ENCODE assay signal across 8 cellular contexts in genomic region chr11:68002575-68002942, GRCh38. TPM values are rescaled to one million over a fixed set of nuclear protein-coding genes. Genes with fewer than 3 reads are reported as not detected.
DNase-seq lines count a peak whose midpoint lies in the region; ATAC-seq, FAIRE-seq and TF ChIP-seq lines count a peak whose summit lies in the region.

No MANE protein-coding gene starts in this region.

- ATAC-seq in HG02759 (IDR thresholded peaks at IDR 0.05; ENCODE audit: unreplicated experiment) (peak; percentile 24), T-helper 17 cell (no peak), omental fat pad (ENCODE audit: low FRiP score) (no peak)

- H3K36me3 ChIP-seq in SK-N-SH (replicated peaks in 1 of 2; ENCODE audit: control insufficient read depth in 1 of 2, insufficient read depth in 2 of 2, low read length in 1 of 2) = no peaks in the 10 kb centered on the region

- in situ Hi-C loops in G401 (cut with HindIII; ENCODE audit: low sequenced_read_pairs) = no loop called here

- no peak for TF ChIP-seq POLR2A in H54 (IDR thresholded peaks at IDR 0.05; ENCODE audit: low read depth, low read length)

- CTCF ChIA-PET in SK-N-SH (lab: Yijun Ruan, JAX) = interaction anchor here (0.9 to 2.3 kb wide), 3 partner anchors 9 to 47 kb away, joined by 3 to 12 read pairs (median 4); no protein-coding TSS in a partner anchor

- no peak for TF ChIP-seq RAD21 in SK-N-SH (IDR thresholded peaks at IDR 0.05; ENCODE audit: low read length)

- no peak for FAIRE-seq in H54 (lab: Jason Lieb, UNC)

- H3K27me3 ChIP-seq in SK-N-SH (ENCODE audit: insufficient read depth) = no peaks in the 10 kb centered on the region

- POLR2A ChIA-PET in SK-N-SH (lab: Yijun Ruan, JAX) = no interaction called here

- DNase-seq in GM10266 (ENCODE audit: extremely low spot score) = peak; percentile 63
- DNase-seq in T-helper 17 cell = no peak
- no peak for DNase-seq in mesothelial cell of epicardium (ENCODE audit: low spot score in 2 of 2, unreplicated experiment in 2 of 2)
- no peak for DNase-seq in SK-N-SH
- DNase-seq in H54 (ENCODE audit: insufficient read length, low spot score) = no peak
- no peak for DNase-seq in G401 (ENCODE audit: low spot score)
- no peak for DNase-seq in omental fat pad (ENCODE audit: low spot score)

- no peaks in the 10 kb centered on the region for H3K9me3 ChIP-seq in T-helper 17 cell (ENCODE audit: control insufficient read depth, low read length, poor library complexity, severe bottlenecking)
- H3K9me3 ChIP-seq in SK-N-SH = no peaks in the 10 kb centered on the region

- H3K4me1 ChIP-seq in SK-N-SH (ENCODE audit: control insufficient read depth in 1 of 2, insufficient read depth in 2 of 2, low read depth in 1 of 2, low read length in 1 of 2) = peaks cover 0 to 13% of the 10 kb centered on the region in 2 experiments; a peak in 1 of 4 replicates

- H3F3A ChIP-seq in SK-N-SH (replicated peaks; ENCODE audit: insufficient read depth) = peaks cover 3% of the 10 kb centered on the region

- 73% methylated on average over 6 of the region's 9 CpGs for WGBS in SK-N-SH (ENCODE audit: low lambda C conversion rate)

- no peaks in the 10 kb centered on the region for H3K9me3 Mint-ChIP-seq in mesothelial cell of epicardium

- no peak overlapping the region for H3K27ac ChIP-seq in SK-N-SH (ENCODE audit: low read depth in 2 of 2, low read length in 1 of 2)

- H3K9ac ChIP-seq in SK-N-SH = no peak overlapping the region

- no peak overlapping the region for H2AFZ ChIP-seq in SK-N-SH (ENCODE audit: low read depth)

- H3K27ac Mint-ChIP-seq in T-helper 17 cell (peak overlapping the region; percentile 41), mesothelial cell of epicardium (peak overlapping the region; percentile 53)

- TF ChIP-seq CTCF in GM10266 (IDR thresholded peaks at IDR 0.05; ENCODE audit: control insufficient read depth, insufficient read depth, low read depth, missing control alignments) (no peak), mesothelial cell of epicardium (IDR thresholded peaks at IDR 0.05; ENCODE audit: unreplicated experiment) (no peak), SK-N-SH (IDR thresholded peaks at IDR 0.05) (no peak), omental fat pad (IDR thresholded peaks at IDR 0.05) (no peak)

- no peaks in the 10 kb centered on the region for H4K20me1 ChIP-seq in SK-N-SH (ENCODE audit: insufficient read depth)

- peak overlapping the region; percentile 75 for H3K4me3 Mint-ChIP-seq in T-helper 17 cell
- H3K4me3 Mint-ChIP-seq in mesothelial cell of epicardium = peak overlapping the region; percentile 70

- H3K27me3 Mint-ChIP-seq in T-helper 17 cell (no peaks in the 10 kb centered on the region), mesothelial cell of epicardium (ENCODE audit: low read depth) (peaks cover 9% of the 10 kb centered on the region)

- no peaks in the 10 kb centered on the region for H3K79me2 ChIP-seq in SK-N-SH (ENCODE audit: insufficient read depth)

- H3K4me1 Mint-ChIP-seq in T-helper 17 cell = peaks cover 16% of the 10 kb centered on the region
- peaks cover 15% of the 10 kb centered on the region for H3K4me1 Mint-ChIP-seq in mesothelial cell of epicardium

- no peak overlapping the region for H3K4me3 ChIP-seq in SK-N-SH (ENCODE audit: low read depth in 2 of 2, low read length in 1 of 2)

- no peaks in the 10 kb centered on the region for H3K36me3 Mint-ChIP-seq in T-helper 17 cell (ENCODE audit: low read depth)
- H3K36me3 Mint-ChIP-seq in mesothelial cell of epicardium = no peaks in the 10 kb centered on the region

- H3K4me2 ChIP-seq in SK-N-SH = no peak overlapping the region

- no peaks in the 10 kb centered on the region for H3K9me2 ChIP-seq in SK-N-SH

- no peak for TF ChIP-seq EP300 in SK-N-SH (IDR thresholded peaks at IDR 0.05; ENCODE audit: borderline replicate concordance in 1 of 2, low read depth in 1 of 2, low read length in 1 of 2)

TF ChIP-seq in SK-N-SH, 30 proteins besides CTCF, POLR2A, EP300 and RAD21:
- TF ChIP-seq PBX3 (IDR thresholded peaks at IDR 0.05) (no peak), IRF3 (IDR thresholded peaks at IDR 0.05; ENCODE audit: low read depth, low read length) (no peak), JUND (IDR thresholded peaks at IDR 0.05) (no peak), USF1 (IDR thresholded peaks at IDR 0.05; ENCODE audit: borderline replicate concordance, low read depth) (no peak), FOXJ3 (CRISPR knock-in tag; IDR thresholded peaks at IDR 0.05) (no peak), NRF1 (IDR thresholded peaks at IDR 0.05; ENCODE audit: low read depth, low read length) (no peak), TCF12 (IDR thresholded peaks at IDR 0.05) (no peak), NFIC (IDR thresholded peaks at IDR 0.05; ENCODE audit: borderline replicate concordance) (no peak), RXRA (IDR thresholded peaks at IDR 0.05; ENCODE audit: borderline replicate concordance, low read depth) (no peak), SIN3A (IDR thresholded peaks at IDR 0.05; ENCODE audit: borderline replicate concordance, low read depth, low read length) (no peak), TEAD4 (IDR thresholded peaks at IDR 0.05; ENCODE audit: borderline replicate concordance, insufficient read depth) (no peak)

RNA-seq across cellular contexts. Expression of gene UNC93B1, which starts 1.3 kb away (rescaled TPM):
- 10 to 100 TPM; 24.7 to 27.2 TPM for total RNA-seq in T-helper 17 cell
- total RNA-seq in mesothelial cell of epicardium = 19.0 to 23.7 TPM (median 20.4 TPM) in 3 replicates
- polyA plus RNA-seq in SK-N-SH (2012; rRNA removed) = 28.9 and 30.9 TPM in 2 replicates
- 9.1 and 18.1 TPM in 2 replicates for polyA plus RNA-seq in SK-N-SH (2012; cell fraction: cytosol; rRNA removed)
- polyA plus RNA-seq in SK-N-SH (2012; cell fraction: nucleus; rRNA removed) = 85.6 and 104 TPM in 2 replicates
- 17.8 and 34.7 TPM in 2 replicates for total RNA-seq in G401 (2014; rRNA removed; shearing (Covaris generic))
- 10 to 100 TPM; 33.5 to 63.8 (median 51.4) TPM for total RNA-seq in omental fat pad

RNA-seq across cellular contexts. Expression of gene ALDH3B1, which starts 7.6 kb away (rescaled TPM):
- 1 to 10 TPM; 1.1 TPM for total RNA-seq in T-helper 17 cell
- 1.4 to 1.8 TPM (median 1.7 TPM) in 3 replicates for total RNA-seq in mesothelial cell of epicardium
- 14.9 and 15.9 TPM in 2 replicates for polyA plus RNA-seq in SK-N-SH (2012; rRNA removed)
- polyA plus RNA-seq in SK-N-SH (2012; cell fraction: cytosol; rRNA removed) = 6.7 and 10.3 TPM in 2 replicates
- 20.7 and 23.3 TPM in 2 replicates for polyA plus RNA-seq in SK-N-SH (2012; cell fraction: nucleus; rRNA removed)
- 1.2 and 2.1 TPM in 2 replicates for total RNA-seq in G401 (2014; rRNA removed; shearing (Covaris generic))
- total RNA-seq in omental fat pad = 10 to 100 TPM; 20.5 to 90.8 (median 30.9) TPM

RNA-seq across cellular contexts. Expression of gene NDUFS8, which starts 27.9 kb away (rescaled TPM):
- total RNA-seq in T-helper 17 cell = 10 to 100 TPM; 59.5 to 64.2 TPM
- total RNA-seq in mesothelial cell of epicardium = 125 to 140 TPM (median 132 TPM) in 3 replicates
- 87.2 and 123 TPM in 2 replicates for polyA plus RNA-seq in SK-N-SH (2012; rRNA removed)
- 58.2 and 80.4 TPM in 2 replicates for polyA plus RNA-seq in SK-N-SH (2012; cell fraction: cytosol; rRNA removed)
- polyA plus RNA-seq in SK-N-SH (2012; cell fraction: nucleus; rRNA removed) = 123 and 172 TPM in 2 replicates
- 177 and 212 TPM in 2 replicates for total RNA-seq in G401 (2014; rRNA removed; shearing (Covaris generic))
- total RNA-seq in omental fat pad = 100 to 1,000 TPM in 3 of 4 donors, 10 to 100 TPM in 1; 91.1 to 155 (median 128) TPM

RNA-seq across cellular contexts. Expression of gene TCIRG1, which starts 36.3 kb away (rescaled TPM):
- 100 to 1,000 TPM; 187 to 207 TPM for total RNA-seq in T-helper 17 cell
- 60.0 to 63.4 TPM (median 60.5 TPM) in 3 replicates for total RNA-seq in mesothelial cell of epicardium
- polyA plus RNA-seq in SK-N-SH (2012; rRNA removed) = 0.58 and 0.73 TPM in 2 replicates
- polyA plus RNA-seq in SK-N-SH (2012; cell fraction: cytosol; rRNA removed) = 0.13 and 0.29 TPM in 2 replicates
- polyA plus RNA-seq in SK-N-SH (2012; cell fraction: nucleus; rRNA removed) = 4.8 and 6.8 TPM in 2 replicates
- total RNA-seq in G401 (2014; rRNA removed; shearing (Covaris generic)) = 9.7 and 9.8 TPM in 2 replicates
- 100 to 1,000 TPM in 3 of 4 donors, 10 to 100 TPM in 1; 84.4 to 251 (median 142) TPM for total RNA-seq in omental fat pad
